ENCODE assay signal across 1 cellular context in the genomic region with DNA sequence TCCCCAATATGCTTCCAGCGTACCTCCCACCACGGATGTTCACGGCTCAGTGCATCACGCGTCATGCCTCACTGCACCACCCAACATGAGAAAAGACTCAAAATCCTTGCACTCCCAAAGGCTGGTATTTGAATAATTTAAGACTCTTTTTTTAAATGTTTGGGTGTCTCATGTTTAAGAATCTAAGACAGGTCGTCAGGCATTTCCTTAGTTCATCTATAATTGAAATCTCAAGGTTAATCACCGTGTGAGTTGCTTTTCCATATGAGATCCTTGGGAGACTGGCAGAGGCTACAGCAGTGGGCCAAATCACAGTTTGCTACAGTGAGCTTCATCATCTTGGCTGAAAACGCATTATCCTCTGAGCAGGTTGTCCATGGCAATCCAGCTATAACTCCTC.
TF ChIP-seq lines count a peak whose summit lies in the region.

No MANE protein-coding gene starts in this region.

TF ChIP-seq in H1, 55 proteins besides CTCF, POLR2A, EP300 and RAD21 (continued from another document):
- TF ChIP-seq, protein P1, sequence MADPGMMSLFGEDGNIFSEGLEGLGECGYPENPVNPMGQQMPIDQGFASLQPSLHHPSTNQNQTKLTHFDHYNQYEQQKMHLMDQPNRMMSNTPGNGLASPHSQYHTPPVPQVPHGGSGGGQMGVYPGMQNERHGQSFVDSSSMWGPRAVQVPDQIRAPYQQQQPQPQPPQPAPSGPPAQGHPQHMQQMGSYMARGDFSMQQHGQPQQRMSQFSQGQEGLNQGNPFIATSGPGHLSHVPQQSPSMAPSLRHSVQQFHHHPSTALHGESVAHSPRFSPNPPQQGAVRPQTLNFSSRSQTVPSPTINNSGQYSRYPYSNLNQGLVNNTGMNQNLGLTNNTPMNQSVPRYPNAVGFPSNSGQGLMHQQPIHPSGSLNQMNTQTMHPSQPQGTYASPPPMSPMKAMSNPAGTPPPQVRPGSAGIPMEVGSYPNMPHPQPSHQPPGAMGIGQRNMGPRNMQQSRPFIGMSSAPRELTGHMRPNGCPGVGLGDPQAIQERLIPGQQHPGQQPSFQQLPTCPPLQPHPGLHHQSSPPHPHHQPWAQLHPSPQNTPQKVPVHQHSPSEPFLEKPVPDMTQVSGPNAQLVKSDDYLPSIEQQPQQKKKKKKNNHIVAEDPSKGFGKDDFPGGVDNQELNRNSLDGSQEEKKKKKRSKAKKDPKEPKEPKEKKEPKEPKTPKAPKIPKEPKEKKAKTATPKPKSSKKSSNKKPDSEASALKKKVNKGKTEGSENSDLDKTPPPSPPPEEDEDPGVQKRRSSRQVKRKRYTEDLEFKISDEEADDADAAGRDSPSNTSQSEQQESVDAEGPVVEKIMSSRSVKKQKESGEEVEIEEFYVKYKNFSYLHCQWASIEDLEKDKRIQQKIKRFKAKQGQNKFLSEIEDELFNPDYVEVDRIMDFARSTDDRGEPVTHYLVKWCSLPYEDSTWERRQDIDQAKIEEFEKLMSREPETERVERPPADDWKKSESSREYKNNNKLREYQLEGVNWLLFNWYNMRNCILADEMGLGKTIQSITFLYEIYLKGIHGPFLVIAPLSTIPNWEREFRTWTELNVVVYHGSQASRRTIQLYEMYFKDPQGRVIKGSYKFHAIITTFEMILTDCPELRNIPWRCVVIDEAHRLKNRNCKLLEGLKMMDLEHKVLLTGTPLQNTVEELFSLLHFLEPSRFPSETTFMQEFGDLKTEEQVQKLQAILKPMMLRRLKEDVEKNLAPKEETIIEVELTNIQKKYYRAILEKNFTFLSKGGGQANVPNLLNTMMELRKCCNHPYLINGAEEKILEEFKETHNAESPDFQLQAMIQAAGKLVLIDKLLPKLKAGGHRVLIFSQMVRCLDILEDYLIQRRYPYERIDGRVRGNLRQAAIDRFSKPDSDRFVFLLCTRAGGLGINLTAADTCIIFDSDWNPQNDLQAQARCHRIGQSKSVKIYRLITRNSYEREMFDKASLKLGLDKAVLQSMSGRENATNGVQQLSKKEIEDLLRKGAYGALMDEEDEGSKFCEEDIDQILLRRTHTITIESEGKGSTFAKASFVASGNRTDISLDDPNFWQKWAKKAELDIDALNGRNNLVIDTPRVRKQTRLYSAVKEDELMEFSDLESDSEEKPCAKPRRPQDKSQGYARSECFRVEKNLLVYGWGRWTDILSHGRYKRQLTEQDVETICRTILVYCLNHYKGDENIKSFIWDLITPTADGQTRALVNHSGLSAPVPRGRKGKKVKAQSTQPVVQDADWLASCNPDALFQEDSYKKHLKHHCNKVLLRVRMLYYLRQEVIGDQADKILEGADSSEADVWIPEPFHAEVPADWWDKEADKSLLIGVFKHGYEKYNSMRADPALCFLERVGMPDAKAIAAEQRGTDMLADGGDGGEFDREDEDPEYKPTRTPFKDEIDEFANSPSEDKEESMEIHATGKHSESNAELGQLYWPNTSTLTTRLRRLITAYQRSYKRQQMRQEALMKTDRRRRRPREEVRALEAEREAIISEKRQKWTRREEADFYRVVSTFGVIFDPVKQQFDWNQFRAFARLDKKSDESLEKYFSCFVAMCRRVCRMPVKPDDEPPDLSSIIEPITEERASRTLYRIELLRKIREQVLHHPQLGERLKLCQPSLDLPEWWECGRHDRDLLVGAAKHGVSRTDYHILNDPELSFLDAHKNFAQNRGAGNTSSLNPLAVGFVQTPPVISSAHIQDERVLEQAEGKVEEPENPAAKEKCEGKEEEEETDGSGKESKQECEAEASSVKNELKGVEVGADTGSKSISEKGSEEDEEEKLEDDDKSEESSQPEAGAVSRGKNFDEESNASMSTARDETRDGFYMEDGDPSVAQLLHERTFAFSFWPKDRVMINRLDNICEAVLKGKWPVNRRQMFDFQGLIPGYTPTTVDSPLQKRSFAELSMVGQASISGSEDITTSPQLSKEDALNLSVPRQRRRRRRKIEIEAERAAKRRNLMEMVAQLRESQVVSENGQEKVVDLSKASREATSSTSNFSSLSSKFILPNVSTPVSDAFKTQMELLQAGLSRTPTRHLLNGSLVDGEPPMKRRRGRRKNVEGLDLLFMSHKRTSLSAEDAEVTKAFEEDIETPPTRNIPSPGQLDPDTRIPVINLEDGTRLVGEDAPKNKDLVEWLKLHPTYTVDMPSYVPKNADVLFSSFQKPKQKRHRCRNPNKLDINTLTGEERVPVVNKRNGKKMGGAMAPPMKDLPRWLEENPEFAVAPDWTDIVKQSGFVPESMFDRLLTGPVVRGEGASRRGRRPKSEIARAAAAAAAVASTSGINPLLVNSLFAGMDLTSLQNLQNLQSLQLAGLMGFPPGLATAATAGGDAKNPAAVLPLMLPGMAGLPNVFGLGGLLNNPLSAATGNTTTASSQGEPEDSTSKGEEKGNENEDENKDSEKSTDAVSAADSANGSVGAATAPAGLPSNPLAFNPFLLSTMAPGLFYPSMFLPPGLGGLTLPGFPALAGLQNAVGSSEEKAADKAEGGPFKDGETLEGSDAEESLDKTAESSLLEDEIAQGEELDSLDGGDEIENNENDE (IDR thresholded peaks at IDR 0.05; ENCODE audit: insufficient replicate concordance, low read length) = no peak
- TF ChIP-seq ZNF274 (IDR thresholded peaks at IDR 0.05; ENCODE audit: borderline replicate concordance, extremely low read depth, low read length) (no peak), NANOG (IDR thresholded peaks at IDR 0.05; ENCODE audit: insufficient read depth, low read depth, low read length, poor library complexity, severe bottlenecking) (no peak), RBBP5 (IDR thresholded peaks at IDR 0.05; ENCODE audit: borderline replicate concordance, low read depth, low read length) (no peak), HDAC6 (IDR thresholded peaks at IDR 0.05; ENCODE audit: low read depth, low read length) (no peak), RXRA (IDR thresholded peaks at IDR 0.05; ENCODE audit: insufficient read depth, low read depth, low read length) (no peak), CREB1 (IDR thresholded peaks at IDR 0.05) (no peak), EGR1 (IDR thresholded peaks at IDR 0.05; ENCODE audit: borderline replicate concordance, low read depth, low read length) (no peak), TBP (IDR thresholded peaks at IDR 0.05; ENCODE audit: low read depth, low read length) (no peak), TAF7 (optimal IDR thresholded peaks at IDR 0.05; ENCODE audit: borderline replicate concordance, low read depth, low read length) (no peak), GABPA (IDR thresholded peaks at IDR 0.05; ENCODE audit: borderline replicate concordance, insufficient read depth, low read length) (no peak), NRF1 (IDR thresholded peaks at IDR 0.05; ENCODE audit: low read depth, low read length) (no peak), FOSL1 (IDR thresholded peaks at IDR 0.05; ENCODE audit: insufficient read depth, low read depth, low read length) (no peak), SP2 (IDR thresholded peaks at IDR 0.05; ENCODE audit: low read length) (no peak)
- TF ChIP-seq, protein P2, sequence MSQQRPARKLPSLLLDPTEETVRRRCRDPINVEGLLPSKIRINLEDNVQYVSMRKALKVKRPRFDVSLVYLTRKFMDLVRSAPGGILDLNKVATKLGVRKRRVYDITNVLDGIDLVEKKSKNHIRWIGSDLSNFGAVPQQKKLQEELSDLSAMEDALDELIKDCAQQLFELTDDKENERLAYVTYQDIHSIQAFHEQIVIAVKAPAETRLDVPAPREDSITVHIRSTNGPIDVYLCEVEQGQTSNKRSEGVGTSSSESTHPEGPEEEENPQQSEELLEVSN (IDR thresholded peaks at IDR 0.05) = no peak
- TF ChIP-seq, protein P3, sequence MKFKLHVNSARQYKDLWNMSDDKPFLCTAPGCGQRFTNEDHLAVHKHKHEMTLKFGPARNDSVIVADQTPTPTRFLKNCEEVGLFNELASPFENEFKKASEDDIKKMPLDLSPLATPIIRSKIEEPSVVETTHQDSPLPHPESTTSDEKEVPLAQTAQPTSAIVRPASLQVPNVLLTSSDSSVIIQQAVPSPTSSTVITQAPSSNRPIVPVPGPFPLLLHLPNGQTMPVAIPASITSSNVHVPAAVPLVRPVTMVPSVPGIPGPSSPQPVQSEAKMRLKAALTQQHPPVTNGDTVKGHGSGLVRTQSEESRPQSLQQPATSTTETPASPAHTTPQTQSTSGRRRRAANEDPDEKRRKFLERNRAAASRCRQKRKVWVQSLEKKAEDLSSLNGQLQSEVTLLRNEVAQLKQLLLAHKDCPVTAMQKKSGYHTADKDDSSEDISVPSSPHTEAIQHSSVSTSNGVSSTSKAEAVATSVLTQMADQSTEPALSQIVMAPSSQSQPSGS (IDR thresholded peaks at IDR 0.05; ENCODE audit: low read length) = no peak
